Comparison of ENCODE assay signal across 11 cellular contexts in the genomic region with DNA sequence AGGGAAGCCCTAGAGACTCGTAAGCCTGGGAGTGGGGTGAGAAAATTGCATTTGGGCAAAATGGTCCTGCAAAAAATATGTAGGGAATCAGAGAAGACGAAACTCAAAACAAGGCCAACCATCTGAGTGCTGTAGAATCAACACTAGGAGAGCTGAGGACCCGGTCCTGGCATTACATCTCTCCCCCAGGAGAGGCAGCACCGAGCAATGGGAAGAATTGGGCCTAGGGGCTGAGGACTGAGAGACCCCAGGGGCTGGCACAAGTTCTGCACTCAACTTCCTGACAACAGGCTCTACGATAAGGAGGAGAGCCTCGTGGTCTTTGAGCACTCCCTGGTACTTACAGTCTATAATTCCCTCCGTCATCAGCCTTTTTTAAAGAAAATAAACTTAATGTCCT. TPM values are rescaled to one million over a fixed set of nuclear protein-coding genes. Genes with fewer than 3 reads are reported as not detected.
DNase-seq lines count a peak whose midpoint lies in the region; ATAC-seq and TF ChIP-seq lines count a peak whose summit lies in the region.
"Had no signal": no experiment of that assay in that cellular context is flagged by ENCODE, and none has a peak within 500 bp of the region (broad histone marks: within the 10 kb centered on the region; RNA-seq: fewer than 3 reads in every experiment).

No MANE protein-coding gene starts in this region.

- H3K36me3 ChIP-seq in OCI-LY1 (ENCODE audit: insufficient read depth, low read length), result no peaks in the 10 kb centered on the region
- H3K36me3 ChIP-seq in suprapubic skin, result no peaks in the 10 kb centered on the region

- TF ChIP-seq POLR2A in suprapubic skin (IDR thresholded peaks at IDR 0.05), result no peak

- no peaks in the 10 kb centered on the region for H3K4me1 ChIP-seq in OCI-LY1 (ENCODE audit: insufficient read depth, low read length, severe bottlenecking)
- peaks cover 38% of the 10 kb centered on the region for H3K4me1 ChIP-seq in suprapubic skin

- WGBS in suprapubic skin, result 84% methylated on average over 7 of the region's 7 CpGs

- no peak overlapping the region for H2AFZ ChIP-seq in OCI-LY1 (ENCODE audit: low read length)

- ATAC-seq in HG03039 (IDR thresholded peaks at IDR 0.05; ENCODE audit: unreplicated experiment), result no peak
- ATAC-seq in HG02642 (IDR thresholded peaks at IDR 0.05; ENCODE audit: poor library complexity, unreplicated experiment), result no peak

- no peaks in the 10 kb centered on the region for H4K20me1 ChIP-seq in OCI-LY1 (ENCODE audit: insufficient read depth, low read length)

- H3K27me3 ChIP-seq in OCI-LY1 (ENCODE audit: insufficient read depth, low read length) (no peaks in the 10 kb centered on the region), suprapubic skin (no peaks in the 10 kb centered on the region)

- no peak overlapping the region for H3K27ac ChIP-seq in OCI-LY1 (ENCODE audit: low read depth, low read length, poor library complexity, severe bottlenecking)
- peak overlapping the region; percentile 25 for H3K27ac ChIP-seq in suprapubic skin

- no peaks in the 10 kb centered on the region for H3F3A ChIP-seq in OCI-LY1 (ENCODE audit: insufficient read depth, low read length)

- TF ChIP-seq CTCF in OCI-LY1 (IDR thresholded peaks at IDR 0.05; ENCODE audit: low read length) (peak; percentile 48), epithelial cell of proximal tubule (conservative IDR thresholded peaks at IDR 0.05; ENCODE audit: low read depth, low read length) (peak; percentile 50), suprapubic skin (IDR thresholded peaks at IDR 0.05) (peak in 1 of 2 donors; percentile 22)

- no peak overlapping the region for H3K9ac ChIP-seq in OCI-LY1 (ENCODE audit: low read length)

- H3K9me2 ChIP-seq in OCI-LY1 (ENCODE audit: low read depth, low read length), result no peaks in the 10 kb centered on the region

- TF ChIP-seq EP300 in suprapubic skin (IDR thresholded peaks at IDR 0.05), result no peak

- H3K4me3 ChIP-seq in OCI-LY1 (ENCODE audit: low read depth, low read length, poor library complexity, severe bottlenecking), result no peak overlapping the region
- no peak overlapping the region for H3K4me3 ChIP-seq in epithelial cell of proximal tubule (ENCODE audit: low read depth, low read length)
- no peak overlapping the region for H3K4me3 ChIP-seq in suprapubic skin

- no peak overlapping the region for H3K4me2 ChIP-seq in OCI-LY1 (ENCODE audit: low read length)

- H3K9me3 ChIP-seq in OCI-LY1 (ENCODE audit: low read length), result no peaks in the 10 kb centered on the region
- H3K9me3 ChIP-seq in suprapubic skin, result no peaks in the 10 kb centered on the region

- H3K79me2 ChIP-seq in OCI-LY1 (ENCODE audit: insufficient read depth, low read length), result no peaks in the 10 kb centered on the region

- DNase-seq in NCI-H82 (lab: John Stamatoyannopoulos, UW) (peak; percentile 29), NCI-H82 treated with DMSO at 0.1 percent for 48 hours (lab: John Stamatoyannopoulos, UW; ENCODE audit: unreplicated experiment) (no peak), epithelial cell of proximal tubule (ENCODE audit: low read depth) (no peak), suprapubic skin (ENCODE audit: low spot score in 2 of 2) (no peak), NCI-H510A treated with DMSO at 0.1 percent for 48 hours (lab: John Stamatoyannopoulos, UW) (no peak)
- DNase-seq: activated CD4-positive, alpha-beta memory T cell treated with anti-CD3 and anti-CD28 coated beads, Interleukin-2, amount 10 ng/mL, durations not matched to agents 7 days and 5 days; NCI-H1417 treated with DMSO at 0.1 percent for 48 hours; SIG-M5 had no signal

RNA-seq across cellular contexts. Expression of a gene that starts 47.6 kb away (rescaled TPM):
- total RNA-seq in epithelial cell of proximal tubule (24.7 and 42.8 TPM in 2 replicates), suprapubic skin (10 to 100 TPM in 3 of 4 donors, 1 to 10 TPM in 1; 9.8 to 13.3 (median 12.5) TPM)
